In genomic region chr5:1354491-1355033, GRCh38 we compare ENCODE assay signal across 18 cellular contexts. TPM values are rescaled to one million over a fixed set of nuclear protein-coding genes. Genes with fewer than 3 reads are reported as not detected.
DNase-seq lines count a peak whose midpoint lies in the region; ATAC-seq, FAIRE-seq and TF ChIP-seq lines count a peak whose summit lies in the region.
"Had no signal": no experiment of that assay in that cellular context is flagged by ENCODE, and none has a peak within 500 bp of the region (broad histone marks: within the 10 kb centered on the region; RNA-seq: fewer than 3 reads in every experiment).

No MANE protein-coding gene starts in this region.

- 0% methylated on average over 5 of the region's 5 CpGs for WGBS in K562 (ENCODE audit: insufficient coverage, low coverage, missing lambda C conversion rate)

- intact Hi-C loops in K562 (cut with micrococcal nuclease), result no loop called here

- TF ChIP-seq CTCF in K562 (IDR thresholded peaks at IDR 0.05 in 2 of 3, conservative IDR thresholded peaks at IDR 0.05 in 1 of 3; ENCODE audit: insufficient read depth in 2 of 3, low read depth in 1 of 3, low read length in 3 of 3) (no peak), neural cell (IDR thresholded peaks at IDR 0.05; ENCODE audit: poor library complexity, severe bottlenecking) (no peak)

- H3K4me1 Mint-ChIP-seq in stimulated activated naive B cell treated with anti-CD40 and anti-IgM and Interleukin-4, amounts not matched to agents 10 μg/mL and 1 μg/mL and 100 μg/mL, for 72 hours, result no peaks in the 10 kb centered on the region

- no peaks in the 10 kb centered on the region for H3K9me3 ChIP-seq in K562 (replicated peaks; ENCODE audit: control insufficient read depth, insufficient read depth, low read depth, low read length)
- no peaks in the 10 kb centered on the region for H3K9me3 ChIP-seq in neural cell (ENCODE audit: low read length)

- BruUV-seq in K562 (replicated peaks; lab: Mats Ljungman, UMichigan), result no TSS peak

- H3K27ac ChIP-seq in K562 (ENCODE audit: extremely low read depth, low read depth, low read length), result no peak overlapping the region
- no peak overlapping the region for H3K27ac ChIP-seq in neural cell (ENCODE audit: low read length)

- no peaks in the 10 kb centered on the region for H3K9me2 ChIP-seq in neural cell (ENCODE audit: insufficient read depth, low read length)

- H3K27me3 ChIP-seq in K562 (ENCODE audit: control insufficient read depth in 2 of 2, insufficient read depth in 2 of 2, low read length in 2 of 2), result peaks cover 63 to 72% of the 10 kb centered on the region in 2 experiments
- H3K27me3 ChIP-seq in neural cell (ENCODE audit: insufficient read depth, low read depth, low read length), result no peaks in the 10 kb centered on the region

- H3K4me2 ChIP-seq in K562 (ENCODE audit: insufficient read depth, low read length), result no peak overlapping the region
- no peak overlapping the region for H3K4me2 ChIP-seq in neural cell (ENCODE audit: low read length)

- POLR2A ChIA-PET in K562 (lab: Yijun Ruan, JAX), result interaction anchor here (0.6 to 1.4 kb wide), 4 partner anchors 8 to 373 kb away, joined by 3 to 4 read pairs (median 3); no protein-coding TSS in a partner anchor

- CTCF ChIA-PET in K562 (lab: Yijun Ruan, JAX; ENCODE audit: low intra/inter-chr PET ratio), result no interaction called here

- no peaks in the 10 kb centered on the region for H3F3A ChIP-seq in neural cell (ENCODE audit: insufficient read depth, low read length, poor library complexity, severe bottlenecking)

- TF ChIP-seq POLR2A in K562 (conservative IDR thresholded peaks at IDR 0.05), result no peak

- no peaks in the 10 kb centered on the region for H3K9me1 ChIP-seq in K562 (ENCODE audit: control insufficient read depth, insufficient read depth, low read length)

- H3K79me2 ChIP-seq in K562 (ENCODE audit: control insufficient read depth, insufficient read depth, low read length) (no peaks in the 10 kb centered on the region), neural cell (replicated peaks; ENCODE audit: insufficient read depth, low read length) (no peaks in the 10 kb centered on the region)

- TF ChIP-seq EP300 in K562 (IDR thresholded peaks at IDR 0.05; ENCODE audit: low read length) (no peak), neural cell (conservative IDR thresholded peaks at IDR 0.05; ENCODE audit: poor library complexity, severe bottlenecking) (peak; percentile 65)

- H3K4me3 ChIP-seq in K562 (no peak overlapping the region), neural cell (ENCODE audit: low read length) (peak overlapping the region; percentile 15)

- H3K9ac ChIP-seq in K562 (ENCODE audit: insufficient read depth in 1 of 2, low read depth in 2 of 2, low read length in 2 of 2), result no peak overlapping the region
- H3K9ac ChIP-seq in neural cell (ENCODE audit: low read length), result no peak overlapping the region

- no peak overlapping the region for H3K27ac Mint-ChIP-seq in stimulated activated naive B cell treated with anti-CD40 and anti-IgM and Interleukin-4, amounts not matched to agents 10 μg/mL and 1 μg/mL and 100 μg/mL, for 72 hours
- H3K27ac Mint-ChIP-seq: CD4-positive, alpha-beta memory T cell had no signal

- H3K36me3 ChIP-seq in K562 (ENCODE audit: control insufficient read depth, insufficient read depth, low read length) (no peaks in the 10 kb centered on the region), neural cell (ENCODE audit: insufficient read depth, low read length) (no peaks in the 10 kb centered on the region)

- no peaks in the 10 kb centered on the region for H3K36me3 Mint-ChIP-seq in stimulated activated naive B cell treated with anti-CD40 and anti-IgM and Interleukin-4, amounts not matched to agents 10 μg/mL and 1 μg/mL and 100 μg/mL, for 72 hours
- H3K36me3 Mint-ChIP-seq: CD4-positive, alpha-beta memory T cell had no signal

- peaks cover 4 to 12% of the 10 kb centered on the region in 2 donors for H3K27me3 Mint-ChIP-seq in stimulated activated naive B cell treated with anti-CD40 and anti-IgM and Interleukin-4, amounts not matched to agents 10 μg/mL and 1 μg/mL and 100 μg/mL, for 72 hours

- FAIRE-seq in K562 (lab: Jason Lieb, UNC), result peak; percentile 59
- FAIRE-seq: GM12891, H54 had no signal

- no peak for ATAC-seq in K562
- no peak for ATAC-seq in stimulated activated naive B cell treated with anti-CD40 and anti-IgM and Interleukin-4, amounts not matched to agents 10 μg/mL and 1 μg/mL and 100 μg/mL, for 72 hours (replicated peaks)
- ATAC-seq: HCT116 had no signal

- H3K9me3 Mint-ChIP-seq in stimulated activated naive B cell treated with anti-CD40 and anti-IgM and Interleukin-4, amounts not matched to agents 10 μg/mL and 1 μg/mL and 100 μg/mL, for 72 hours, result no peaks in the 10 kb centered on the region
- H3K9me3 Mint-ChIP-seq: CD4-positive, alpha-beta memory T cell had no signal

- DNase-seq in NCI-H446 treated with DMSO at 0.1 percent for 48 hours (lab: John Stamatoyannopoulos, UW) (peak; percentile 9), NCI-H446 (lab: John Stamatoyannopoulos, UW) (no peak), K562 (ENCODE audit: extremely low read depth in 1 of 4, low spot score in 3 of 4) (no peak)
- DNase-seq in stimulated activated naive B cell treated with anti-CD40 and anti-IgM and Interleukin-4, amounts not matched to agents 10 μg/mL and 1 μg/mL and 100 μg/mL, for 72 hours, result no peak
- DNase-seq in stimulated activated CD4-positive, alpha-beta T cell treated with anti-CD3 and anti-CD28 coated beads, Interleukin-4, amount 100 ng/mL, for 4 hours, result no peak
- DNase-seq: C1 segment of cervical spinal cord; Calu3; CD4-positive, alpha-beta memory T cell; COR-L47; DMS53; DMS79 treated with DMSO at 0.1 percent for 48 hours; GF-D8; GOT3 had no signal

- peaks cover 0 to 15% of the 10 kb centered on the region in 2 experiments; a peak in 1 of 5 replicates for H3K4me1 ChIP-seq in K562 (replicated peaks in 1 of 2; ENCODE audit: control insufficient read depth in 2 of 2, insufficient read depth in 2 of 2, low read length in 2 of 2)

- H2AFZ ChIP-seq in K562 (ENCODE audit: low read depth, low read length) (no peak overlapping the region), neural cell (ENCODE audit: low read depth, low read length) (no peak overlapping the region)

- TF ChIP-seq RAD21 in K562 (CRISPR knock-in tag; conservative IDR thresholded peaks at IDR 0.05 in 1 of 2, IDR thresholded peaks at IDR 0.05 in 1 of 2) (no peak), neural cell (conservative IDR thresholded peaks at IDR 0.05) (no peak)

- in situ Hi-C loops in K562 (cut with MboI), result no loop called here

- H3K4me3 Mint-ChIP-seq in stimulated activated naive B cell treated with anti-CD40 and anti-IgM and Interleukin-4, amounts not matched to agents 10 μg/mL and 1 μg/mL and 100 μg/mL, for 72 hours, result no peak overlapping the region
- H3K4me3 Mint-ChIP-seq: CD4-positive, alpha-beta memory T cell had no signal

- H4K20me1 ChIP-seq in K562 (replicated peaks; ENCODE audit: control insufficient read depth, insufficient read depth, low read length) (no peaks in the 10 kb centered on the region; the same call in 1 of the 2 replicates), neural cell (ENCODE audit: insufficient read depth) (no peaks in the 10 kb centered on the region)

TF ChIP-seq in neural cell, 6 proteins besides CTCF, POLR2A, EP300 and RAD21 (continues in another document):
- TF ChIP-seq EZH2 (IDR thresholded peaks at IDR 0.05; ENCODE audit: borderline replicate concordance, insufficient read depth, low read length, poor library complexity, severe bottlenecking), result no peak
- no peak for TF ChIP-seq SMC3 (conservative IDR thresholded peaks at IDR 0.05; ENCODE audit: poor library complexity)
- no peak for TF ChIP-seq TAF1 (IDR thresholded peaks at IDR 0.05; ENCODE audit: low read depth)

RNA-seq across cellular contexts. Expression of gene CLPTM1L, which starts 9.7 kb away (rescaled TPM):
- 215 and 519 TPM in 2 replicates for total RNA-seq in K562 (2011; cell fraction: chromatin; rRNA removed; ENCODE audit: low replicate concordance)
- total RNA-seq in K562 (2011; cell fraction: nucleolus; rRNA removed), result 574 and 584 TPM in 2 replicates
- total RNA-seq in K562 (2011; cell fraction: nucleoplasm; rRNA removed), result 409 and 456 TPM in 2 replicates
- total RNA-seq in K562 (2014; rRNA removed), result 217 and 249 TPM in 2 replicates
- total RNA-seq in K562 (2014; rRNA removed; fragmentation: Illumina TruSeq; extraction: Trizol), result 132 and 136 TPM in 2 replicates
- 177 and 179 TPM in 2 replicates for total RNA-seq in K562 (2015; rRNA removed; fragmentation: Illumina TruSeq; extraction: Trizol)
- total RNA-seq in K562 (2021), result 145 and 152 TPM in 2 replicates
- polyA plus RNA-seq in K562 (2011; rRNA removed), result 130 and 184 TPM in 2 replicates
- 150 and 221 TPM in 2 replicates for polyA plus RNA-seq in K562 (2011; cell fraction: cytosol; rRNA removed)
- polyA plus RNA-seq in K562 (2011; cell fraction: nucleus; rRNA removed), result 196 and 245 TPM in 2 replicates
- polyA plus RNA-seq in K562 (2012), result 110 and 155 TPM in 2 replicates
- polyA plus RNA-seq in K562 (2014; fragmentation: Illumina TruSeq; extraction: Trizol), result 198 and 213 TPM in 2 replicates
- polyA plus RNA-seq in K562 (2014; fragmentation: Nextera tagmentation; extraction: Ambion mirVana), result 10 to 100 TPM in 1 of 2 experiments, 1 to 10 TPM in 1; 3.5 to 14.1 TPM
- 180 and 181 TPM in 2 replicates for polyA plus RNA-seq in K562 (2014; rRNA removed)
- polyA minus RNA-seq in K562 (2011; rRNA and poly(A)+ RNA removed), result 112 and 228 TPM in 2 replicates
- polyA minus RNA-seq in K562 (2011; cell fraction: cytosol; rRNA and poly(A)+ RNA removed), result 74.7 and 93.6 TPM in 2 replicates
- polyA minus RNA-seq in K562 (2011; cell fraction: nucleus; rRNA and poly(A)+ RNA removed), result 73.0 and 82.1 TPM in 2 replicates
- 61.6 and 78.9 TPM in 2 replicates for polyA plus RNA-seq in neural cell
- polyA minus RNA-seq in neural cell, result 77.9 and 110 TPM in 2 replicates

RNA-seq across cellular contexts. Expression of gene TERT, which starts 59.7 kb away (rescaled TPM):
- 14.2 and 54.7 TPM in 2 replicates for total RNA-seq in K562 (2011; cell fraction: chromatin; rRNA removed; ENCODE audit: low replicate concordance)
- total RNA-seq in K562 (2011; cell fraction: nucleolus; rRNA removed), result 26.1 and 26.7 TPM in 2 replicates
- total RNA-seq in K562 (2011; cell fraction: nucleoplasm; rRNA removed), result 10.8 and 13.8 TPM in 2 replicates
- total RNA-seq in K562 (2014; rRNA removed) (1.7 and 2.5 TPM in 2 replicates), K562 (2014; rRNA removed; fragmentation: Illumina TruSeq; extraction: Trizol) (0.41 and 0.44 TPM in 2 replicates), K562 (2015; rRNA removed; fragmentation: Illumina TruSeq; extraction: Trizol) (0.54 and 0.83 TPM in 2 replicates), K562 (2021) (3.3 and 3.4 TPM in 2 replicates)
- polyA plus RNA-seq in K562 (2011; rRNA removed) (1.4 and 2.7 TPM in 2 replicates), K562 (2014; fragmentation: Illumina TruSeq; extraction: Trizol) (0.48 and 1.00 TPM in 2 replicates), K562 (2014; fragmentation: Nextera tagmentation; extraction: Ambion mirVana) (under 1 TPM in 1 of 2 experiments, not detected in 1; 0.08 TPM), K562 (2014; rRNA removed) (2.2 and 4.5 TPM in 2 replicates), neural cell (not detected in 2 replicates)
- polyA plus RNA-seq in K562 (2011; cell fraction: cytosol; rRNA removed), result 1.3 and 3.8 TPM in 2 replicates
- 15.4 and 32.7 TPM in 2 replicates for polyA plus RNA-seq in K562 (2011; cell fraction: nucleus; rRNA removed)
- 1.0 and 1.5 TPM in 2 replicates for polyA plus RNA-seq in K562 (2012)
- polyA minus RNA-seq in K562 (2011; rRNA and poly(A)+ RNA removed), result 0.69 and 1.6 TPM in 2 replicates
- polyA minus RNA-seq in K562 (2011; cell fraction: cytosol; rRNA and poly(A)+ RNA removed), result 1.7 and 5.3 TPM in 2 replicates
- polyA minus RNA-seq in K562 (2011; cell fraction: nucleus; rRNA and poly(A)+ RNA removed), result 8.1 and 11.4 TPM in 2 replicates
- polyA minus RNA-seq in neural cell, result not detected in 2 replicates
- total RNA-seq: CD4-positive, alpha-beta memory T cell had no signal
- polyA plus RNA-seq: BJ had no signal
